1 cellular context compared by ENCODE assay signal in genomic region chr2:105761931-105762515, GRCh38.
TF ChIP-seq lines count a peak whose summit lies in the region.

No MANE protein-coding gene starts in this region.

TF ChIP-seq in H1, 55 proteins besides CTCF, POLR2A, EP300 and RAD21:
- TF ChIP-seq RNF2 (IDR thresholded peaks at IDR 0.05; ENCODE audit: borderline replicate concordance, low read depth, low read length, missing control alignments, poor library complexity, severe bottlenecking) (no peak), SIRT6 (IDR thresholded peaks at IDR 0.05; ENCODE audit: low read length) (no peak), ATF2 (IDR thresholded peaks at IDR 0.05; ENCODE audit: low read length) (no peak), POLR2AphosphoS5 (IDR thresholded peaks at IDR 0.05; ENCODE audit: low read depth, low read length) (no peak), KDM5A (IDR thresholded peaks at IDR 0.05; ENCODE audit: low read length) (no peak), FOSL1 (IDR thresholded peaks at IDR 0.05; ENCODE audit: insufficient read depth, low read depth, low read length) (no peak), KDM1A (IDR thresholded peaks at IDR 0.05; ENCODE audit: borderline replicate concordance, low read length) (no peak), USF2 (IDR thresholded peaks at IDR 0.05; ENCODE audit: low read length) (no peak), TBP (IDR thresholded peaks at IDR 0.05; ENCODE audit: low read depth, low read length) (no peak), SP2 (IDR thresholded peaks at IDR 0.05; ENCODE audit: low read length) (no peak), TAF7 (optimal IDR thresholded peaks at IDR 0.05; ENCODE audit: borderline replicate concordance, low read depth, low read length) (no peak), TEAD4 (IDR thresholded peaks at IDR 0.05; ENCODE audit: low read depth, low read length) (peak; percentile 92), E2F6 (IDR thresholded peaks at IDR 0.05) (no peak), RFX5 (IDR thresholded peaks at IDR 0.05; ENCODE audit: borderline replicate concordance, low read depth, low read length) (no peak), RBBP5 (IDR thresholded peaks at IDR 0.05; ENCODE audit: borderline replicate concordance, low read depth, low read length) (no peak), CREB1 (IDR thresholded peaks at IDR 0.05) (no peak), EGR1 (IDR thresholded peaks at IDR 0.05; ENCODE audit: borderline replicate concordance, low read depth, low read length) (no peak), GTF2F1 (IDR thresholded peaks at IDR 0.05; ENCODE audit: borderline replicate concordance, low read depth, low read length) (no peak), CEBPB (IDR thresholded peaks at IDR 0.05; ENCODE audit: low read depth, low read length) (no peak), ZNF274 (IDR thresholded peaks at IDR 0.05; ENCODE audit: borderline replicate concordance, extremely low read depth, low read length) (no peak), TAF1 (IDR thresholded peaks at IDR 0.05; ENCODE audit: low read depth, low read length) (no peak), SP4 (IDR thresholded peaks at IDR 0.05; ENCODE audit: low read length) (no peak), CTBP2 (IDR thresholded peaks at IDR 0.05; ENCODE audit: borderline replicate concordance, insufficient read depth, insufficient read length, low read length) (peak; percentile 79), EZH2 (IDR thresholded peaks at IDR 0.05; ENCODE audit: low read depth, low read length, severe bottlenecking) (no peak), BCL11A (IDR thresholded peaks at IDR 0.05; ENCODE audit: low read depth in 2 of 2, low read length in 2 of 2) (no peak), RXRA (IDR thresholded peaks at IDR 0.05; ENCODE audit: insufficient read depth, low read depth, low read length) (no peak), TCF12 (IDR thresholded peaks at IDR 0.05; ENCODE audit: low read depth, low read length) (no peak), MAX (IDR thresholded peaks at IDR 0.05) (no peak), CHD2 (IDR thresholded peaks at IDR 0.05; ENCODE audit: low read length) (no peak), SAP30 (IDR thresholded peaks at IDR 0.05; ENCODE audit: insufficient read depth, insufficient replicate concordance, low read length) (no peak), CBX8 (IDR thresholded peaks at IDR 0.05; ENCODE audit: borderline replicate concordance, low read depth, low read length) (no peak), CHD1 (IDR thresholded peaks at IDR 0.05; ENCODE audit: low read depth, low read length) (no peak), ASH2L (IDR thresholded peaks at IDR 0.05; ENCODE audit: low read length) (no peak), JUND (IDR thresholded peaks at IDR 0.05; ENCODE audit: low read length) (0 out of 2 replicates have a peak, but pooled peaks have one; percentile 25), CHD7 (IDR thresholded peaks at IDR 0.05; ENCODE audit: insufficient replicate concordance, low read length) (no peak), JUN (IDR thresholded peaks at IDR 0.05; ENCODE audit: low read depth, low read length) (no peak), HDAC6 (IDR thresholded peaks at IDR 0.05; ENCODE audit: low read depth, low read length) (no peak), CBX5 (IDR thresholded peaks at IDR 0.05; ENCODE audit: low read depth, low read length) (no peak), NRF1 (IDR thresholded peaks at IDR 0.05; ENCODE audit: low read depth, low read length) (no peak), NANOG (IDR thresholded peaks at IDR 0.05; ENCODE audit: insufficient read depth, low read depth, low read length, poor library complexity, severe bottlenecking) (peak; percentile 82), SIX5 (IDR thresholded peaks at IDR 0.05; ENCODE audit: low read depth, low read length) (no peak), SUZ12 (IDR thresholded peaks at IDR 0.05; ENCODE audit: low read length) (no peak), HDAC2 (IDR thresholded peaks at IDR 0.05; ENCODE audit: borderline replicate concordance in 1 of 2, low read depth in 2 of 2, low read length in 2 of 2) (peak in 1 of 2 experiments; percentile 62; a peak in 1 of 4 replicates), SIN3A (conservative IDR thresholded peaks at IDR 0.05 in 1 of 2, IDR thresholded peaks at IDR 0.05 in 1 of 2; ENCODE audit: low read depth in 1 of 2, low read length in 2 of 2) (peak; percentile 79 to 93; a peak in 3 of 4 replicates), BRCA1 (IDR thresholded peaks at IDR 0.05; ENCODE audit: low read depth, low read length) (no peak), YY1 (IDR thresholded peaks at IDR 0.05; ENCODE audit: low read depth, low read length) (peak; percentile 68; the same call in 1 of the 2 replicates), SP1 (IDR thresholded peaks at IDR 0.05; ENCODE audit: low read depth, low read length) (0 out of 2 replicates have a peak, but pooled peaks have one; percentile 13), ATF3 (IDR thresholded peaks at IDR 0.05; ENCODE audit: insufficient read depth, low read depth, low read length) (no peak), POU5F1 (IDR thresholded peaks at IDR 0.05; ENCODE audit: low read depth, low read length) (no peak), GABPA (IDR thresholded peaks at IDR 0.05; ENCODE audit: borderline replicate concordance, insufficient read depth, low read length) (no peak), PHF8 (conservative IDR thresholded peaks at IDR 0.05; ENCODE audit: low read depth, low read length) (no peak)
